ENCODE assay signal across 8 cellular contexts in the genomic region with DNA sequence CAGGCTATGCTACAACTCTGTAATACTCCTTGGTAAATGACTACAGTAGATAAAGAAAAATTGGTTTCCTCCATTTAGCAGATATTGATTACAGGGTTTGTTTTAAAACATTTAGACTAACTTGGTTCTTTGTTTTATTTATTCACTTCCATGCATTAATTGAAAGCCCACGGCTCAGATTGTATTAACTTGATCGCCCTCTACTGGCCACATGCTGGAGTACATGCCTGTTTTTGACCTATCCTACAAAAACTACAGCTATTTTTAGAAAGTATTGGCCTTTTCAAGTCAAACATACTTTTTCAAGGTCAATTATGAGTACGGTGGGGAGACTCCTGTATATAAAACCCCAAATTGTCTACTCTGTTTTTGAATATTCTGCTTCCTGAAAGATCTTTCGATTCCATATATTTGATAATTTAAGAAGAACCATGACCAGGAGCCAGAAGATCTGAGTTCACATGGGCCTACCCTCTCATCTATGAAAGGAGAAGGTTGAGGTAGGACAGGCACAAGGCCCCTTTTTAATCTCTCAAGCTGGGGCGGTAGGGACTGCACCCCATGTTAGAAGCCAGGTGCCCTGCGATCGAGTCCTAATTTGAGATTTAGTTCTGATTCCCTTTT. TPM values are rescaled to one million over a fixed set of nuclear protein-coding genes. Genes with fewer than 3 reads are reported as not detected.
A peak's percentile ranks its signal among the peaks of the same experiment; 100 is the strongest.
DNase-seq lines count a peak whose midpoint lies in the region; ATAC-seq, FAIRE-seq and TF ChIP-seq lines count a peak whose summit lies in the region.

No MANE protein-coding gene starts in this region.

- TF ChIP-seq CTCF in PC-9 (conservative IDR thresholded peaks at IDR 0.05): peak; percentile 91
- TF ChIP-seq CTCF in GM12878 (IDR thresholded peaks at IDR 0.05 in 2 of 3, conservative IDR thresholded peaks at IDR 0.05 in 1 of 3; ENCODE audit: control insufficient read depth in 2 of 3, extremely low read depth in 1 of 3, insufficient read depth in 1 of 3, low read depth in 3 of 3, low read length in 3 of 3): peak; percentile 66 to 76 (median 66)

- in situ Hi-C loops in GM12878 (cut with MboI): loop anchor here (5.0 to 10.0 kb wide), 2 partner anchors 58 to 339 kb away; no protein-coding TSS in a partner anchor

- peak; percentile 44 for DNase-seq in activated CD8-positive, alpha-beta memory T cell treated with anti-CD3 and anti-CD28 coated beads, Interleukin-2, amount 10 ng/mL, durations not matched to agents 7 days and 5 days
- no peak for DNase-seq in activated CD8-positive, alpha-beta memory T cell treated with anti-CD3 and anti-CD28 coated beads for 24 hours
- DNase-seq in PC-9: peak in 1 of 2 experiments; percentile 13
- DNase-seq in GM12878 (ENCODE audit: low read depth, low spot score): no peak
- DNase-seq in left colon: peak in 1 of 2 donors; percentile 48
- DNase-seq in stimulated activated CD8-positive, alpha-beta memory T cell treated with anti-CD3 and anti-CD28 coated beads, Interleukin-4, amount 100 ng/mL, for 24 hours (ENCODE audit: low read depth): peak; percentile 2

- H3K4me3 Mint-ChIP-seq in activated CD8-positive, alpha-beta memory T cell treated with anti-CD3 and anti-CD28 coated beads, Interleukin-2, amount 10 ng/mL, durations not matched to agents 7 days and 5 days: no peak overlapping the region

- H3K27me3 ChIP-seq in PC-9 (ENCODE audit: insufficient read depth, low read depth): no peaks in the 10 kb centered on the region
- H3K27me3 ChIP-seq in GM12878 (replicated peaks in 1 of 2; ENCODE audit: control insufficient read depth in 2 of 2, insufficient read depth in 2 of 2, low read length in 1 of 2): no peaks in the 10 kb centered on the region

- H3K4me1 ChIP-seq in PC-9 (replicated peaks; ENCODE audit: insufficient read depth) (no peaks in the 10 kb centered on the region), GM12878 (ENCODE audit: control insufficient read depth, insufficient read depth, low read length) (no peaks in the 10 kb centered on the region)

- CTCF ChIA-PET in activated CD8-positive, alpha-beta memory T cell treated with anti-CD3 and anti-CD28 coated beads, Interleukin-2, amount 10 ng/mL, durations not matched to agents 7 days and 5 days (lab: Charles Lee): interaction anchor here (0.7 to 2.1 kb wide), 7 partner anchors 9 to 735 kb away, joined by 3 to 14 read pairs (median 3); no protein-coding TSS in a partner anchor
- CTCF ChIA-PET in PC-9 (lab: Charles Lee): interaction anchor here (0.6 to 1.4 kb wide), 2 partner anchors 132 to 342 kb away, joined by 3 read pairs; no protein-coding TSS in a partner anchor
- CTCF ChIA-PET in GM12878 (lab: Yijun Ruan, JAX): interaction anchor here (0.7 to 4.6 kb wide), 21 partner anchors 8 to 808 kb away, joined by 3 to 44 read pairs (median 4); no protein-coding TSS in a partner anchor

- no peaks in the 10 kb centered on the region for H3K79me2 ChIP-seq in PC-9 (ENCODE audit: low read depth)
- H3K79me2 ChIP-seq in GM12878 (ENCODE audit: control insufficient read depth, insufficient read depth, low read length): no peaks in the 10 kb centered on the region

- H3K36me3 ChIP-seq in PC-9 (ENCODE audit: low read depth) (no peaks in the 10 kb centered on the region), GM12878 (ENCODE audit: control insufficient read depth in 2 of 2, insufficient read depth in 2 of 2, low read length in 1 of 2) (no peaks in the 10 kb centered on the region)

- no peak for TF ChIP-seq POLR2A in GM12878 (IDR thresholded peaks at IDR 0.05; ENCODE audit: low read depth, low read length)

- H3K4me1 Mint-ChIP-seq in activated CD8-positive, alpha-beta memory T cell treated with anti-CD3 and anti-CD28 coated beads, Interleukin-2, amount 10 ng/mL, durations not matched to agents 7 days and 5 days: no peaks in the 10 kb centered on the region

- no peak for FAIRE-seq in GM12878 (lab: Jason Lieb, UNC)

- no peaks in the 10 kb centered on the region for H3K9me3 Mint-ChIP-seq in activated CD8-positive, alpha-beta memory T cell treated with anti-CD3 and anti-CD28 coated beads, Interleukin-2, amount 10 ng/mL, durations not matched to agents 7 days and 5 days (ENCODE audit: low read depth)

- H3F3A ChIP-seq in PC-9 (ENCODE audit: insufficient read depth, low read depth): no peaks in the 10 kb centered on the region

- no peak overlapping the region for H3K27ac Mint-ChIP-seq in activated CD8-positive, alpha-beta memory T cell treated with anti-CD3 and anti-CD28 coated beads, Interleukin-2, amount 10 ng/mL, durations not matched to agents 7 days and 5 days

- H3K27me3 Mint-ChIP-seq in activated CD8-positive, alpha-beta memory T cell treated with anti-CD3 and anti-CD28 coated beads, Interleukin-2, amount 10 ng/mL, durations not matched to agents 7 days and 5 days: no peaks in the 10 kb centered on the region

- H2AFZ ChIP-seq in PC-9: no peak overlapping the region
- H2AFZ ChIP-seq in GM12878 (ENCODE audit: control insufficient read depth, low read depth, low read length): no peak overlapping the region

- H3K4me2 ChIP-seq in PC-9 (no peak overlapping the region), GM12878 (ENCODE audit: control insufficient read depth, insufficient read depth) (no peak overlapping the region)

- H4K20me1 ChIP-seq in PC-9 (ENCODE audit: insufficient read depth) (no peaks in the 10 kb centered on the region), GM12878 (ENCODE audit: control insufficient read depth, insufficient read depth) (no peaks in the 10 kb centered on the region)

- no peak overlapping the region for H3K9ac ChIP-seq in GM12878 (ENCODE audit: control insufficient read depth, insufficient read depth, low read length)

- 29% methylated on average over 7 of the region's 7 CpGs for WGBS in GM12878 (ENCODE audit: insufficient coverage, insufficient replicate concordance, low lambda C conversion rate, missing lambda C conversion rate)

- no peaks in the 10 kb centered on the region for H3K9me3 ChIP-seq in PC-9 (ENCODE audit: insufficient read depth, low read depth)
- no peaks in the 10 kb centered on the region for H3K9me3 ChIP-seq in GM12878 (replicated peaks; ENCODE audit: control insufficient read depth, insufficient read depth, low read length)

- no peak overlapping the region for H3K27ac ChIP-seq in PC-9
- no peak overlapping the region for H3K27ac ChIP-seq in GM12878 (ENCODE audit: control insufficient read depth, insufficient read depth)

- no peaks in the 10 kb centered on the region for H3K36me3 Mint-ChIP-seq in activated CD8-positive, alpha-beta memory T cell treated with anti-CD3 and anti-CD28 coated beads, Interleukin-2, amount 10 ng/mL, durations not matched to agents 7 days and 5 days

- peak; percentile 63 for TF ChIP-seq RAD21 in GM12878 (IDR thresholded peaks at IDR 0.05; ENCODE audit: insufficient read depth, low read depth, low read length)

- no peak for TF ChIP-seq EP300 in GM12878 (IDR thresholded peaks at IDR 0.05; ENCODE audit: borderline replicate concordance in 1 of 2, control insufficient read depth in 1 of 2, low read depth in 2 of 2, low read length in 2 of 2)

- RAD21 ChIA-PET in GM12878 (lab: Charles Lee; ENCODE audit: unreplicated experiment): interaction anchor here (0.8 to 2.3 kb wide), 4 partner anchors 29 to 521 kb away, joined by 3 to 9 read pairs (median 4); no protein-coding TSS in a partner anchor

- no peak for ATAC-seq in activated CD8-positive, alpha-beta memory T cell treated with anti-CD3 and anti-CD28 coated beads, Interleukin-2, amount 10 ng/mL, durations not matched to agents 7 days and 5 days
- ATAC-seq in HG03342 (IDR thresholded peaks at IDR 0.05; ENCODE audit: unreplicated experiment): peak; percentile 66
- ATAC-seq in GM12878: no peak
- peak; percentile 42 for ATAC-seq in left colon
- no peak for ATAC-seq in GM21528 (IDR thresholded peaks at IDR 0.05; ENCODE audit: low FRiP score, unreplicated experiment)

- no TSS peak for BruUV-seq in PC-9 (replicated peaks; lab: Mats Ljungman, UMichigan)
- no TSS peak for BruUV-seq in GM12878 (replicated peaks; lab: Mats Ljungman, UMichigan)

- no peak overlapping the region for H3K4me3 ChIP-seq in PC-9
- H3K4me3 ChIP-seq in GM12878: no peak overlapping the region

- intact Hi-C loops in PC-9 (cut with micrococcal nuclease; ENCODE audit: unreplicated experiment): loop anchor here (1.0 to 10.0 kb wide), 3 partner anchors 342 to 808 kb away; no protein-coding TSS in a partner anchor
- intact Hi-C loops in GM12878 (cut with micrococcal nuclease; ENCODE audit: unreplicated experiment): loop anchor here (1.0 to 2.0 kb wide), 3 partner anchors 245 to 736 kb away; no protein-coding TSS in a partner anchor
- intact Hi-C loops in left colon (cut with DNase I, micrococcal nuclease): no loop called here

- POLR2A ChIA-PET in PC-9 (lab: Charles Lee; ENCODE audit: unreplicated experiment) (no interaction called here), GM12878 (lab: Charles Lee) (no interaction called here)

- SMC1A ChIA-PET in GM12878 (lab: Charles Lee; ENCODE audit: uncharacterized antibody, unreplicated experiment): interaction anchor here (0.7 to 1.9 kb wide), 4 partner anchors 13 to 342 kb away, joined by 3 to 7 read pairs (median 4); no protein-coding TSS in a partner anchor

- H3K9me2 ChIP-seq in PC-9 (ENCODE audit: insufficient read depth): no peaks in the 10 kb centered on the region

TF ChIP-seq in GM12878, 131 proteins besides CTCF, POLR2A, EP300 and RAD21 (continues in another document):
- TF ChIP-seq PML (IDR thresholded peaks at IDR 0.05; ENCODE audit: low read length): no peak
- no peak for TF ChIP-seq HDGF (IDR thresholded peaks at IDR 0.05)
- TF ChIP-seq FOXK2 (IDR thresholded peaks at IDR 0.05): no peak
- no peak for TF ChIP-seq NBN (IDR thresholded peaks at IDR 0.05)
- no peak for TF ChIP-seq ZNF207 (IDR thresholded peaks at IDR 0.05; ENCODE audit: borderline replicate concordance)

RNA-seq across cellular contexts. Expression of a gene that starts 51.8 kb away (rescaled TPM):
- under 1 TPM; 0.09 to 0.30 TPM for total RNA-seq in activated CD8-positive, alpha-beta memory T cell treated with anti-CD3 and anti-CD28 coated beads, Interleukin-2, amount 10 ng/mL, durations not matched to agents 7 days and 5 days
- total RNA-seq in PC-9 (2021) (not detected in 2 replicates), GM12878 (2014; rRNA removed) (not detected in 2 replicates), GM12878 (2014; rRNA removed; fragmentation: Illumina TruSeq; extraction: Trizol) (not detected in 2 replicates), GM12878 (2021) (not detected in 2 replicates), left colon (not detected)
- not detected in 2 replicates for total RNA-seq in GM12878 (2013; cell fraction: nucleolus; rRNA removed)
- not detected for polyA plus RNA-seq in GM12878 (2011; ENCODE audit: low read depth)
- polyA plus RNA-seq in GM12878 (2011; rRNA removed) (not detected in 2 replicates), GM12878 (2014; fragmentation: Illumina TruSeq; extraction: Trizol) (not detected in 2 replicates), GM12878 (2014; fragmentation: Nextera tagmentation; extraction: Ambion mirVana) (not detected), GM12878 (2014; rRNA removed) (not detected in 2 replicates), GM12878 (2016; fragmentation: Nextera tagmentation; extraction: Ambion mirVana) (not detected)
- polyA plus RNA-seq in GM12878 (2011; cell fraction: cytosol; rRNA removed): not detected in 2 replicates
- polyA plus RNA-seq in GM12878 (2011; cell fraction: nucleus; rRNA removed): not detected in 2 replicates
- polyA plus RNA-seq in GM12878 (2012): not detected in 2 replicates
- polyA minus RNA-seq in GM12878 (2011; rRNA and poly(A)+ RNA removed): not detected in 2 replicates
- not detected in 2 replicates for polyA minus RNA-seq in GM12878 (2011; cell fraction: cytosol; rRNA and poly(A)+ RNA removed)
- polyA minus RNA-seq in GM12878 (2011; cell fraction: nucleus; rRNA and poly(A)+ RNA removed): not detected in 2 replicates

Comparison
In these comparisons a context has a peak if more than half of its experiments do, and no peak if none do; other contexts are left out.
1. DNase-seq: peak in activated CD8-positive, alpha-beta memory T cell treated with anti-CD3 and anti-CD28 coated beads, Interleukin-2, amount 10 ng/mL, durations not matched to agents 7 days and 5 days (single experiment) and stimulated activated CD8-positive, alpha-beta memory T cell treated with anti-CD3 and anti-CD28 coated beads, Interleukin-4, amount 100 ng/mL, for 24 hours (single experiment); none in activated CD8-positive, alpha-beta memory T cell treated with anti-CD3 and anti-CD28 coated beads for 24 hours (single experiment) and GM12878 (single experiment).
2. ATAC-seq: peak in HG03342 (single experiment) and left colon (single experiment); none in activated CD8-positive, alpha-beta memory T cell treated with anti-CD3 and anti-CD28 coated beads, Interleukin-2, amount 10 ng/mL, durations not matched to agents 7 days and 5 days (single experiment), GM12878 (single experiment) and GM21528 (single experiment).
3. intact Hi-C loops: an anchor here in PC-9 (1.0 to 10.0 kb wide) and GM12878 (1.0 to 2.0 kb wide); none called in left colon.